Comparison of ENCODE assay signal across 1 cellular context in the genomic region with DNA sequence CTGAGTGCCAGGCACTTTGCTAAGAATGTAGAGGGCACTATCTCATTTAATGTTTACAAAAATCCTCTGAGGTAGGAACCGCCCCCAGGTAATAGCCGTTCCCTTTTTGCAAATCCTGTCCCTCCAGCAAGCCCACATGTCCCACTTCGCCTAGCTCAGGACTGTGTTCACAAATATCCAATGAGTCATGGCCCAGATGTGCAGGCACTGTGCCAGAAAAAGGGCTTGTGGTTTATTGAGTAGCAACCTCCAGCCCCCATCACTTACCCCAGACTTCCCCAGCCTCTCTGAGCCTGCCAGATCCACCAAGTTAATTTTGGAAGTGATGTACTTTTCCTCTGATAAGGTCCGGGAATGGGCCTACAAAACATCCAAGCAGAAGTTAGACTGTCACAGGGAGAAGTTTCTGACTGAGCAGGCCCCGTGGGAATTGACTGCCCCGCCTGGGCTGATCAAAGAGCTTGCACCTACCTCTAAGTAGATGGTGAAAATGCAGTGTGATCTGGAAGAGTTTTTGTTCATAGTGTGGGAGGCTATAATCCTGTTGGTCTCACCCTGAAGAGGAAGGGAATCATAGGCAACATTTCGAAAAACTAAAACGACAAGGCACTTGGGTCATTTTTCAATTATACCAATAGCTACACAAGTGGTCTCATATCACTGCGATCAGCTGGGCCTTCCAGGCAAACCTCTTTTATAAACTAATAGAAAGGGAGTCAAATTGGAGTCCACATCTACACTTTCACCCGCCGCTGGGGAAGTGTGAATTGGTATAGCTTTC.
TF ChIP-seq lines count a peak whose summit lies in the region.

No MANE protein-coding gene starts in this region.

TF ChIP-seq in K562, 482 proteins besides CTCF, POLR2A, EP300 and RAD21 (continued from another document and continues in another):
- no peak for TF ChIP-seq SRSF9 (IDR thresholded peaks at IDR 0.05; ENCODE audit: borderline replicate concordance, low read depth, low read length)
- TF ChIP-seq SAP30 (IDR thresholded peaks at IDR 0.05; ENCODE audit: borderline replicate concordance, insufficient read depth, low read depth, low read length, poor library complexity, severe bottlenecking) = no peak
- peak; percentile 80; the same call in 1 of the 2 replicates for TF ChIP-seq CBFB (CRISPR knock-in tag; IDR thresholded peaks at IDR 0.05)
- TF ChIP-seq KLF10 (CRISPR knock-in tag; IDR thresholded peaks at IDR 0.05) = no peak
- no peak for TF ChIP-seq ZNF695 (CRISPR knock-in tag; IDR thresholded peaks at IDR 0.05)
- TF ChIP-seq, protein P1, sequence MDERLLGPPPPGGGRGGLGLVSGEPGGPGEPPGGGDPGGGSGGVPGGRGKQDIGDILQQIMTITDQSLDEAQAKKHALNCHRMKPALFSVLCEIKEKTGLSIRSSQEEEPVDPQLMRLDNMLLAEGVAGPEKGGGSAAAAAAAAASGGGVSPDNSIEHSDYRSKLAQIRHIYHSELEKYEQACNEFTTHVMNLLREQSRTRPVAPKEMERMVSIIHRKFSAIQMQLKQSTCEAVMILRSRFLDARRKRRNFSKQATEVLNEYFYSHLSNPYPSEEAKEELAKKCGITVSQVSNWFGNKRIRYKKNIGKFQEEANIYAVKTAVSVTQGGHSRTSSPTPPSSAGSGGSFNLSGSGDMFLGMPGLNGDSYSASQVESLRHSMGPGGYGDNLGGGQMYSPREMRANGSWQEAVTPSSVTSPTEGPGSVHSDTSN (CRISPR knock-in tag; IDR thresholded peaks at IDR 0.05; ENCODE audit: low read depth) = no peak
- TF ChIP-seq, protein P1 (tag; conservative IDR thresholded peaks at IDR 0.05; ENCODE audit: low read depth) = no peak
- peak; percentile 75; the same call in 1 of the 2 replicates for TF ChIP-seq MTA3 (IDR thresholded peaks at IDR 0.05; ENCODE audit: borderline replicate concordance)
- 0 out of 2 replicates have a peak, but pooled peaks have one; percentile 40 for TF ChIP-seq ZNF644 (tag; IDR thresholded peaks at IDR 0.05; ENCODE audit: low read depth)
- peak; percentile 81 for TF ChIP-seq POLR2AphosphoS5 (IDR thresholded peaks at IDR 0.05; ENCODE audit: control insufficient read depth, insufficient read depth, low read depth, low read length)
- TF ChIP-seq, protein P2, sequence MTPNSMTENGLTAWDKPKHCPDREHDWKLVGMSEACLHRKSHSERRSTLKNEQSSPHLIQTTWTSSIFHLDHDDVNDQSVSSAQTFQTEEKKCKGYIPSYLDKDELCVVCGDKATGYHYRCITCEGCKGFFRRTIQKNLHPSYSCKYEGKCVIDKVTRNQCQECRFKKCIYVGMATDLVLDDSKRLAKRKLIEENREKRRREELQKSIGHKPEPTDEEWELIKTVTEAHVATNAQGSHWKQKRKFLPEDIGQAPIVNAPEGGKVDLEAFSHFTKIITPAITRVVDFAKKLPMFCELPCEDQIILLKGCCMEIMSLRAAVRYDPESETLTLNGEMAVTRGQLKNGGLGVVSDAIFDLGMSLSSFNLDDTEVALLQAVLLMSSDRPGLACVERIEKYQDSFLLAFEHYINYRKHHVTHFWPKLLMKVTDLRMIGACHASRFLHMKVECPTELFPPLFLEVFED (CRISPR knock-in tag; conservative IDR thresholded peaks at IDR 0.05) = no peak
- TF ChIP-seq CEBPG (CRISPR knock-in tag; IDR thresholded peaks at IDR 0.05) = 0 out of 2 replicates have a peak, but pooled peaks have one; percentile 30
- TF ChIP-seq CEBPG (tag; conservative IDR thresholded peaks at IDR 0.05 in 1 of 2, IDR thresholded peaks at IDR 0.05 in 1 of 2) = no peak
- TF ChIP-seq, protein P3, sequence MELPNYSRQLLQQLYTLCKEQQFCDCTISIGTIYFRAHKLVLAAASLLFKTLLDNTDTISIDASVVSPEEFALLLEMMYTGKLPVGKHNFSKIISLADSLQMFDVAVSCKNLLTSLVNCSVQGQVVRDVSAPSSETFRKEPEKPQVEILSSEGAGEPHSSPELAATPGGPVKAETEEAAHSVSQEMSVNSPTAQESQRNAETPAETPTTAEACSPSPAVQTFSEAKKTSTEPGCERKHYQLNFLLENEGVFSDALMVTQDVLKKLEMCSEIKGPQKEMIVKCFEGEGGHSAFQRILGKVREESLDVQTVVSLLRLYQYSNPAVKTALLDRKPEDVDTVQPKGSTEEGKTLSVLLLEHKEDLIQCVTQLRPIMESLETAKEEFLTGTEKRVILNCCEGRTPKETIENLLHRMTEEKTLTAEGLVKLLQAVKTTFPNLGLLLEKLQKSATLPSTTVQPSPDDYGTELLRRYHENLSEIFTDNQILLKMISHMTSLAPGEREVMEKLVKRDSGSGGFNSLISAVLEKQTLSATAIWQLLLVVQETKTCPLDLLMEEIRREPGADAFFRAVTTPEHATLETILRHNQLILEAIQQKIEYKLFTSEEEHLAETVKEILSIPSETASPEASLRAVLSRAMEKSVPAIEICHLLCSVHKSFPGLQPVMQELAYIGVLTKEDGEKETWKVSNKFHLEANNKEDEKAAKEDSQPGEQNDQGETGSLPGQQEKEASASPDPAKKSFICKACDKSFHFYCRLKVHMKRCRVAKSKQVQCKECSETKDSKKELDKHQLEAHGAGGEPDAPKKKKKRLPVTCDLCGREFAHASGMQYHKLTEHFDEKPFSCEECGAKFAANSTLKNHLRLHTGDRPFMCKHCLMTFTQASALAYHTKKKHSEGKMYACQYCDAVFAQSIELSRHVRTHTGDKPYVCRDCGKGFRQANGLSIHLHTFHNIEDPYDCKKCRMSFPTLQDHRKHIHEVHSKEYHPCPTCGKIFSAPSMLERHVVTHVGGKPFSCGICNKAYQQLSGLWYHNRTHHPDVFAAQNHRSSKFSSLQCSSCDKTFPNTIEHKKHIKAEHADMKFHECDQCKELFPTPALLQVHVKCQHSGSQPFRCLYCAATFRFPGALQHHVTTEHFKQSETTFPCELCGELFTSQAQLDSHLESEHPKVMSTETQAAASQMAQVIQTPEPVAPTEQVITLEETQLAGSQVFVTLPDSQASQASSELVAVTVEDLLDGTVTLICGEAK (IDR thresholded peaks at IDR 0.05) = no peak
- TF ChIP-seq, protein P3 (CRISPR knock-in tag; IDR thresholded peaks at IDR 0.05) = no peak
- TF ChIP-seq ZNF408 (CRISPR knock-in tag; IDR thresholded peaks at IDR 0.05; ENCODE audit: low read depth) = no peak
- TF ChIP-seq, protein P4, sequence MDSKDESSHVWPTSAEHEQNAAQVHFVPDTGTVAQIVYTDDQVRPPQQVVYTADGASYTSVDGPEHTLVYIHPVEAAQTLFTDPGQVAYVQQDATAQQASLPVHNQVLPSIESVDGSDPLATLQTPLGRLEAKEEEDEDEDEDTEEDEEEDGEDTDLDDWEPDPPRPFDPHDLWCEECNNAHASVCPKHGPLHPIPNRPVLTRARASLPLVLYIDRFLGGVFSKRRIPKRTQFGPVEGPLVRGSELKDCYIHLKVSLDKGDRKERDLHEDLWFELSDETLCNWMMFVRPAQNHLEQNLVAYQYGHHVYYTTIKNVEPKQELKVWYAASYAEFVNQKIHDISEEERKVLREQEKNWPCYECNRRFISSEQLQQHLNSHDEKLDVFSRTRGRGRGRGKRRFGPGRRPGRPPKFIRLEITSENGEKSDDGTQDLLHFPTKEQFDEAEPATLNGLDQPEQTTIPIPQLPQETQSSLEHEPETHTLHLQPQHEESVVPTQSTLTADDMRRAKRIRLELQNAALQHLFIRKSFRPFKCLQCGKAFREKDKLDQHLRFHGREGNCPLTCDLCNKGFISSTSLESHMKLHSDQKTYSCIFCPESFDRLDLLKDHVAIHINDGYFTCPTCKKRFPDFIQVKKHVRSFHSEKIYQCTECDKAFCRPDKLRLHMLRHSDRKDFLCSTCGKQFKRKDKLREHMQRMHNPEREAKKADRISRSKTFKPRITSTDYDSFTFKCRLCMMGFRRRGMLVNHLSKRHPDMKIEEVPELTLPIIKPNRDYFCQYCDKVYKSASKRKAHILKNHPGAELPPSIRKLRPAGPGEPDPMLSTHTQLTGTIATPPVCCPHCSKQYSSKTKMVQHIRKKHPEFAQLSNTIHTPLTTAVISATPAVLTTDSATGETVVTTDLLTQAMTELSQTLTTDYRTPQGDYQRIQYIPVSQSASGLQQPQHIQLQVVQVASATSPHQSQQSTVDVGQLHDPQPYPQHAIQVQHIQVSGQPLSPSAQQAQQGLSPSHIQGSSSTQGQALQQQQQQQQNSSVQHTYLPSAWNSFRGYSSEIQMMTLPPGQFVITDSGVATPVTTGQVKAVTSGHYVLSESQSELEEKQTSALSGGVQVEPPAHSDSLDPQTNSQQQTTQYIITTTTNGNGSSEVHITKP (IDR thresholded peaks at IDR 0.05; ENCODE audit: partially characterized antibody) = peak; percentile 15
- TF ChIP-seq ZNF175 (CRISPR knock-in tag; IDR thresholded peaks at IDR 0.05; ENCODE audit: low read depth) = 0 out of 2 replicates have a peak, but pooled peaks have one; percentile 14
- TF ChIP-seq ZNF217 (CRISPR knock-in tag; IDR thresholded peaks at IDR 0.05) = no peak
- 0 out of 2 replicates have a peak, but pooled peaks have one; percentile 31 for TF ChIP-seq ZNF239 (CRISPR knock-in tag; IDR thresholded peaks at IDR 0.05)
- TF ChIP-seq NR2C2 (CRISPR knock-in tag; IDR thresholded peaks at IDR 0.05) = no peak
- TF ChIP-seq NR2C2 (tag; IDR thresholded peaks at IDR 0.05) = no peak
- no peak for TF ChIP-seq NR4A1 (CRISPR knock-in tag; IDR thresholded peaks at IDR 0.05)
- no peak for TF ChIP-seq NR4A1 (tag; IDR thresholded peaks at IDR 0.05)
- TF ChIP-seq, protein P5, sequence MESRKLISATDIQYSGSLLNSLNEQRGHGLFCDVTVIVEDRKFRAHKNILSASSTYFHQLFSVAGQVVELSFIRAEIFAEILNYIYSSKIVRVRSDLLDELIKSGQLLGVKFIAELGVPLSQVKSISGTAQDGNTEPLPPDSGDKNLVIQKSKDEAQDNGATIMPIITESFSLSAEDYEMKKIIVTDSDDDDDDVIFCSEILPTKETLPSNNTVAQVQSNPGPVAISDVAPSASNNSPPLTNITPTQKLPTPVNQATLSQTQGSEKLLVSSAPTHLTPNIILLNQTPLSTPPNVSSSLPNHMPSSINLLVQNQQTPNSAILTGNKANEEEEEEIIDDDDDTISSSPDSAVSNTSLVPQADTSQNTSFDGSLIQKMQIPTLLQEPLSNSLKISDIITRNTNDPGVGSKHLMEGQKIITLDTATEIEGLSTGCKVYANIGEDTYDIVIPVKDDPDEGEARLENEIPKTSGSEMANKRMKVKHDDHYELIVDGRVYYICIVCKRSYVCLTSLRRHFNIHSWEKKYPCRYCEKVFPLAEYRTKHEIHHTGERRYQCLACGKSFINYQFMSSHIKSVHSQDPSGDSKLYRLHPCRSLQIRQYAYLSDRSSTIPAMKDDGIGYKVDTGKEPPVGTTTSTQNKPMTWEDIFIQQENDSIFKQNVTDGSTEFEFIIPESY (CRISPR knock-in tag; IDR thresholded peaks at IDR 0.05) = 0 out of 2 replicates have a peak, but pooled peaks have one; percentile 9
- TF ChIP-seq SMARCC2 (IDR thresholded peaks at IDR 0.05; ENCODE audit: low read depth) = peak; percentile 78
- TF ChIP-seq ZC3H4 (CRISPR knock-in tag; IDR thresholded peaks at IDR 0.05; ENCODE audit: borderline replicate concordance) = no peak
- TF ChIP-seq EP400 (IDR thresholded peaks at IDR 0.05) = no peak
- peak; percentile 52; the same call in 1 of the 2 replicates for TF ChIP-seq RNF2 (IDR thresholded peaks at IDR 0.05)
- no peak for TF ChIP-seq OTX1 (CRISPR knock-in tag; IDR thresholded peaks at IDR 0.05)
- peak; percentile 52; the same call in 1 of the 2 replicates for TF ChIP-seq STAT5A (IDR thresholded peaks at IDR 0.05; ENCODE audit: borderline replicate concordance, low read length)
- TF ChIP-seq CBFA2T2 (conservative IDR thresholded peaks at IDR 0.05) = peak; percentile 87
- TF ChIP-seq, protein P6, sequence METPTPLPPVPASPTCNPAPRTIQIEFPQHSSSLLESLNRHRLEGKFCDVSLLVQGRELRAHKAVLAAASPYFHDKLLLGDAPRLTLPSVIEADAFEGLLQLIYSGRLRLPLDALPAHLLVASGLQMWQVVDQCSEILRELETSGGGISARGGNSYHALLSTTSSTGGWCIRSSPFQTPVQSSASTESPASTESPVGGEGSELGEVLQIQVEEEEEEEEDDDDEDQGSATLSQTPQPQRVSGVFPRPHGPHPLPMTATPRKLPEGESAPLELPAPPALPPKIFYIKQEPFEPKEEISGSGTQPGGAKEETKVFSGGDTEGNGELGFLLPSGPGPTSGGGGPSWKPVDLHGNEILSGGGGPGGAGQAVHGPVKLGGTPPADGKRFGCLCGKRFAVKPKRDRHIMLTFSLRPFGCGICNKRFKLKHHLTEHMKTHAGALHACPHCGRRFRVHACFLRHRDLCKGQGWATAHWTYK (CRISPR knock-in tag; IDR thresholded peaks at IDR 0.05) = no peak
- no peak for TF ChIP-seq POLR3A (IDR thresholded peaks at IDR 0.05; ENCODE audit: borderline replicate concordance, extremely low read depth, insufficient read depth, insufficient read length)
